ENCODE assay signal across 14 cellular contexts in genomic region chr15:91472316-91472756, GRCh38.
A peak's percentile ranks its signal among the peaks of the same experiment; 100 is the strongest.
DNase-seq lines count a peak whose midpoint lies in the region; ATAC-seq, FAIRE-seq and TF ChIP-seq lines count a peak whose summit lies in the region.
"Had no signal": no experiment of that assay in that cellular context is flagged by ENCODE, and none has a peak within 500 bp of the region (broad histone marks: within the 10 kb centered on the region; RNA-seq: fewer than 3 reads in every experiment).

No MANE protein-coding gene starts in this region.

- H3K36me3 Mint-ChIP-seq in activated T-cell treated with anti-CD3 and anti-CD28 coated beads, Interleukin-2, amount 50 U/mL, for 24 hours (ENCODE audit: low read depth), result no peaks in the 10 kb centered on the region
- H3K36me3 Mint-ChIP-seq in activated naive CD8-positive, alpha-beta T cell treated with anti-CD3 and anti-CD28 coated beads for 36 hours, result peaks cover 13% of the 10 kb centered on the region

- H3K9me3 Mint-ChIP-seq in activated T-cell treated with anti-CD3 and anti-CD28 coated beads, Interleukin-2, amount 50 U/mL, for 24 hours, result peaks cover 5% of the 10 kb centered on the region
- H3K9me3 Mint-ChIP-seq in activated naive CD8-positive, alpha-beta T cell treated with anti-CD3 and anti-CD28 coated beads for 36 hours, result peaks cover 13% of the 10 kb centered on the region

- H3K4me2 ChIP-seq in MM.1S (ENCODE audit: low read depth, low read length), result peak overlapping the region; percentile 20
- H3K4me2 ChIP-seq: SK-N-SH had no signal

- 6 to 7% methylated on average over 3 of the region's 3 CpGs for WGBS in pancreas, 2 donors

- H3K4me1 ChIP-seq in MM.1S (ENCODE audit: low read length), result peaks cover 16% of the 10 kb centered on the region
- H3K4me1 ChIP-seq in pancreas, result no peaks in the 10 kb centered on the region
- H3K4me1 ChIP-seq: right atrium auricular region, tibial nerve had no signal

- peak overlapping the region; percentile 16; the same call in 1 of the 2 replicates for H3K27ac ChIP-seq in MM.1S (ENCODE audit: low read length)
- no peak overlapping the region for H3K27ac ChIP-seq in pancreas
- no peak overlapping the region for H3K27ac ChIP-seq in dorsolateral prefrontal cortex
- H3K27ac ChIP-seq: right atrium auricular region, tibial nerve had no signal

- no peaks in the 10 kb centered on the region for H3K9me3 ChIP-seq in MM.1S (replicated peaks; ENCODE audit: insufficient read depth, low read length)
- H3K9me3 ChIP-seq in pancreas, result no peaks in the 10 kb centered on the region
- H3K9me3 ChIP-seq: right atrium auricular region, SK-N-SH, tibial nerve had no signal

- H3K36me3 ChIP-seq in MM.1S (replicated peaks; ENCODE audit: insufficient read depth, low read length), result no peaks in the 10 kb centered on the region
- no peaks in the 10 kb centered on the region for H3K36me3 ChIP-seq in pancreas
- H3K36me3 ChIP-seq: right atrium auricular region, tibial nerve had no signal

- H3F3A ChIP-seq in MM.1S (ENCODE audit: insufficient read depth, low read length), result peaks cover 2% of the 10 kb centered on the region; the same call in 1 of the 2 replicates

- H3K4me3 Mint-ChIP-seq in activated T-cell treated with anti-CD3 and anti-CD28 coated beads, Interleukin-2, amount 50 U/mL, for 24 hours, result no peak overlapping the region
- H3K4me3 Mint-ChIP-seq in activated naive CD8-positive, alpha-beta T cell treated with anti-CD3 and anti-CD28 coated beads for 36 hours, result peak overlapping the region; percentile 35

- no peaks in the 10 kb centered on the region for H3K9me2 ChIP-seq in MM.1S (replicated peaks; ENCODE audit: insufficient read depth, low read length)
- H3K9me2 ChIP-seq: SK-N-SH had no signal

- H4K20me1 ChIP-seq in MM.1S (ENCODE audit: insufficient read depth, low read length), result no peaks in the 10 kb centered on the region

- H3K79me2 ChIP-seq in MM.1S (ENCODE audit: low read length), result no peaks in the 10 kb centered on the region

- no peak overlapping the region for H3K9ac ChIP-seq in MM.1S (ENCODE audit: low read length)
- H3K9ac ChIP-seq: SK-N-SH had no signal

- no peak overlapping the region for H3K4me3 ChIP-seq in MM.1S (ENCODE audit: low read length)
- no peak overlapping the region for H3K4me3 ChIP-seq in pancreas
- no peak overlapping the region for H3K4me3 ChIP-seq in dorsolateral prefrontal cortex
- H3K4me3 ChIP-seq: right atrium auricular region, tibial nerve had no signal

- H2AFZ ChIP-seq in MM.1S (ENCODE audit: low read length), result no peak overlapping the region

- DNase-seq in activated T-cell treated with anti-CD3 and anti-CD28 coated beads, Interleukin-2, amount 50 U/mL, for 24 hours, result no peak
- no peak for DNase-seq in activated T-cell treated with anti-CD3 and anti-CD28 coated beads, Interleukin-2, amount 50 U/mL, for 48 hours
- DNase-seq in MM.1S (peak; percentile 60), pancreas (no peak), dorsolateral prefrontal cortex (no peak), NCI-H2029 (lab: John Stamatoyannopoulos, UW) (no peak)
- DNase-seq in activated naive CD8-positive, alpha-beta T cell treated with anti-CD3 and anti-CD28 coated beads for 36 hours, result peak; percentile 28
- DNase-seq: MV-4-11, NCI-H69, SK-N-SH had no signal

- peaks cover 44% of the 10 kb centered on the region for H3K4me1 Mint-ChIP-seq in activated T-cell treated with anti-CD3 and anti-CD28 coated beads, Interleukin-2, amount 50 U/mL, for 24 hours (ENCODE audit: low read depth)
- peaks cover 45% of the 10 kb centered on the region for H3K4me1 Mint-ChIP-seq in activated naive CD8-positive, alpha-beta T cell treated with anti-CD3 and anti-CD28 coated beads for 36 hours

- FAIRE-seq in pancreas (lab: Jason Lieb, UNC), result no peak
- FAIRE-seq: endothelial cell of umbilical vein had no signal

- intact Hi-C loops in pancreas (cut with DNase I), result no loop called here
- intact Hi-C loops in dorsolateral prefrontal cortex (cut with DNase I), result no loop called here

- no peaks in the 10 kb centered on the region for H3K27me3 Mint-ChIP-seq in activated T-cell treated with anti-CD3 and anti-CD28 coated beads, Interleukin-2, amount 50 U/mL, for 24 hours
- H3K27me3 Mint-ChIP-seq in activated naive CD8-positive, alpha-beta T cell treated with anti-CD3 and anti-CD28 coated beads for 36 hours, result no peaks in the 10 kb centered on the region

- peak; percentile 40 to 85 (median 76) for ATAC-seq in pancreas
- ATAC-seq in HG03135 (IDR thresholded peaks at IDR 0.05; ENCODE audit: unreplicated experiment), result no peak

- TF ChIP-seq CTCF in MM.1S (IDR thresholded peaks at IDR 0.05; ENCODE audit: low read length) (no peak), pancreas (IDR thresholded peaks at IDR 0.05) (no peak), dorsolateral prefrontal cortex (IDR thresholded peaks at IDR 0.05 in 54 of 56, conservative IDR thresholded peaks at IDR 0.05 in 2 of 56; ENCODE audit: low read depth in 1 of 56, partially characterized antibody in 56 of 56) (no peak)

- no peaks in the 10 kb centered on the region for H3K27me3 ChIP-seq in MM.1S (replicated peaks; ENCODE audit: insufficient read depth, low read length)
- H3K27me3 ChIP-seq in pancreas, result no peaks in the 10 kb centered on the region
- H3K27me3 ChIP-seq in dorsolateral prefrontal cortex, result no peaks in the 10 kb centered on the region
- H3K27me3 ChIP-seq: right atrium auricular region, tibial nerve had no signal

- H3K27ac Mint-ChIP-seq in activated T-cell treated with anti-CD3 and anti-CD28 coated beads, Interleukin-2, amount 50 U/mL, for 24 hours, result peak overlapping the region; percentile 76
- peak overlapping the region; percentile 86 for H3K27ac Mint-ChIP-seq in activated naive CD8-positive, alpha-beta T cell treated with anti-CD3 and anti-CD28 coated beads for 36 hours

Comparison
In these comparisons a context has a peak if more than half of its experiments do, and no peak if none do; other contexts are left out.
1. DNase-seq: peak in MM.1S (single experiment) and activated naive CD8-positive, alpha-beta T cell treated with anti-CD3 and anti-CD28 coated beads for 36 hours (single experiment); none in activated T-cell treated with anti-CD3 and anti-CD28 coated beads, Interleukin-2, amount 50 U/mL, for 24 hours (single experiment), activated T-cell treated with anti-CD3 and anti-CD28 coated beads, Interleukin-2, amount 50 U/mL, for 48 hours (0 of 2), pancreas (0 of 6), dorsolateral prefrontal cortex (0 of 10) and NCI-H2029 (single experiment).